In genomic region chr5:134148316-134148715, GRCh38 we compare ENCODE assay signal across 2 cellular contexts.
TF ChIP-seq lines count a peak whose summit lies in the region.

No MANE protein-coding gene starts in this region.

TF ChIP-seq in SK-N-SH, 30 proteins besides CTCF, POLR2A, EP300 and RAD21 (continued from another document):
- no peak for TF ChIP-seq USF1 (IDR thresholded peaks at IDR 0.05; ENCODE audit: borderline replicate concordance, low read depth)
- TF ChIP-seq GABPA (IDR thresholded peaks at IDR 0.05; ENCODE audit: low read depth), result no peak
- TF ChIP-seq TAF1 (IDR thresholded peaks at IDR 0.05; ENCODE audit: borderline replicate concordance, low read depth, low read length), result no peak
- no peak for TF ChIP-seq NRF1 (IDR thresholded peaks at IDR 0.05; ENCODE audit: low read depth, low read length)
- no peak for TF ChIP-seq FOXM1 (IDR thresholded peaks at IDR 0.05; ENCODE audit: low read depth)
- no peak for TF ChIP-seq IRF3 (IDR thresholded peaks at IDR 0.05; ENCODE audit: low read depth, low read length)
- TF ChIP-seq RCOR1 (IDR thresholded peaks at IDR 0.05; ENCODE audit: low read length), result no peak
- TF ChIP-seq MAX (IDR thresholded peaks at IDR 0.05; ENCODE audit: low read depth), result no peak
- TF ChIP-seq MXI1 (IDR thresholded peaks at IDR 0.05; ENCODE audit: low read depth, low read length), result no peak
- no peak for TF ChIP-seq REST (IDR thresholded peaks at IDR 0.05; ENCODE audit: low read depth, low read length)
- TF ChIP-seq RFX5 (IDR thresholded peaks at IDR 0.05; ENCODE audit: low read length), result no peak

TF ChIP-seq in SK-N-SH treated with all-trans-retinoic acid at 6 μM for 48 hours, 23 proteins besides CTCF, POLR2A, EP300 and RAD21 (continued from another document):
- no peak for TF ChIP-seq PATZ1 (CRISPR knock-in tag; IDR thresholded peaks at IDR 0.05; ENCODE audit: borderline replicate concordance)
- no peak for TF ChIP-seq CREB5 (CRISPR knock-in tag; IDR thresholded peaks at IDR 0.05; ENCODE audit: low read depth)
- no peak for TF ChIP-seq ZNF565 (CRISPR knock-in tag; conservative IDR thresholded peaks at IDR 0.05; ENCODE audit: low read depth)
- no peak for TF ChIP-seq ESRRG (CRISPR knock-in tag; IDR thresholded peaks at IDR 0.05)
